In genomic region chr15:27365441-27365840, GRCh38 we compare ENCODE assay signal across 30 cellular contexts.
"Had no signal": no experiment of that assay in that cellular context is flagged by ENCODE, and none has a peak within 500 bp of the region (broad histone marks: within the 10 kb centered on the region; RNA-seq: fewer than 3 reads in every experiment).

No MANE protein-coding gene starts in this region.

- H3K27ac Mint-ChIP-seq: natural killer cell; neural progenitor cell; progenitor cell of endocrine pancreas; stimulated activated memory B cell treated with anti-CD40 and anti-IgM and Interleukin-4, amounts not matched to agents 10 μg/mL and 1 μg/mL and 100 μg/mL, for 72 hours; stimulated activated naive CD8-positive, alpha-beta T cell treated with anti-CD3 and anti-CD28 coated beads, Interleukin-15, amount 100 ng/mL, for 72 hours; type B pancreatic cell had no signal

- H3K4me1 ChIP-seq: neural progenitor cell, parathyroid adenoma, psoas muscle, right lobe of liver, sigmoid colon, suprapubic skin, testis, tibial artery, transverse colon, upper lobe of right lung, uterus had no signal

- DNase-seq: natural killer cell; occipital lobe; ovary; posterior cingulate gyrus; psoas muscle; right cardiac atrium; right lobe of liver; sigmoid colon; small intestine; stimulated activated CD4-positive, alpha-beta T cell treated with anti-CD3 and anti-CD28 coated beads, Interleukin-12 subunit alpha, Interleukin-12 subunit beta, amount 100 ng/mL, for 4 hours; stimulated activated CD4-positive, alpha-beta T cell treated with anti-CD3 and anti-CD28 coated beads, Interleukin-1b, Interleukin-23, amount 100 ng/mL, for 48 hours; stimulated activated CD4-positive, alpha-beta T cell treated with anti-CD3 and anti-CD28 coated beads, Interleukin-4, amount 100 ng/mL, for 1 hour; stimulated activated CD4-positive, alpha-beta T cell treated with anti-CD3 and anti-CD28 coated beads, Interleukin-4, amount 100 ng/mL, for 4 hours; stimulated activated CD8-positive, alpha-beta memory T cell treated with anti-CD3 and anti-CD28 coated beads, Interleukin-4, amount 100 ng/mL, for 48 hours; stimulated activated naive CD4-positive, alpha-beta T cell; stimulated activated naive CD8-positive, alpha-beta T cell treated with anti-CD3 and anti-CD28 coated beads, Interleukin-15, amount 100 ng/mL, for 72 hours; stimulated activated naive CD8-positive, alpha-beta T cell treated with anti-CD3 and anti-CD28 coated beads, Interleukin-15, Interleukin-2, amounts not matched to agents 100 U/mL and 50 U/mL, for 24 hours; substantia nigra; testis; tibial artery; transverse colon; upper lobe of right lung; uterus had no signal

- H3K27ac ChIP-seq: neural progenitor cell, ovary, parathyroid adenoma, psoas muscle, right lobe of liver, sigmoid colon, suprapubic skin, testis, tibial artery, transverse colon, upper lobe of right lung, uterus had no signal

- H3K4me2 ChIP-seq: neural progenitor cell had no signal

- H3K4me3 Mint-ChIP-seq: natural killer cell; nephron; neural progenitor cell; stimulated activated memory B cell treated with anti-CD40 and anti-IgM and Interleukin-4, amounts not matched to agents 10 μg/mL and 1 μg/mL and 100 μg/mL, for 72 hours; stimulated activated naive CD8-positive, alpha-beta T cell treated with anti-CD3 and anti-CD28 coated beads, Interleukin-15, amount 100 ng/mL, for 72 hours; type B pancreatic cell had no signal

- H3K4me1 Mint-ChIP-seq: natural killer cell; nephron; stimulated activated memory B cell treated with anti-CD40 and anti-IgM and Interleukin-4, amounts not matched to agents 10 μg/mL and 1 μg/mL and 100 μg/mL, for 72 hours; stimulated activated naive CD8-positive, alpha-beta T cell treated with anti-CD3 and anti-CD28 coated beads, Interleukin-15, amount 100 ng/mL, for 72 hours had no signal

- H3K4me3 ChIP-seq: neural progenitor cell, ovary, psoas muscle, right lobe of liver, sigmoid colon, suprapubic skin, testis, tibial artery, transverse colon, upper lobe of right lung, uterus had no signal

- ATAC-seq: natural killer cell; psoas muscle; right cardiac atrium; stimulated activated memory B cell treated with anti-CD40 and anti-IgM and Interleukin-4, amounts not matched to agents 10 μg/mL and 1 μg/mL and 100 μg/mL, for 72 hours; stimulated activated naive CD8-positive, alpha-beta T cell treated with anti-CD3 and anti-CD28 coated beads, Interleukin-15, amount 100 ng/mL, for 72 hours; stimulated activated naive CD8-positive, alpha-beta T cell treated with anti-CD3 and anti-CD28 coated beads, Interleukin-15, Interleukin-2, amounts not matched to agents 100 U/mL and 50 U/mL, for 24 hours; upper lobe of right lung had no signal

- H3K27me3 Mint-ChIP-seq: stimulated activated memory B cell treated with anti-CD40 and anti-IgM and Interleukin-4, amounts not matched to agents 10 μg/mL and 1 μg/mL and 100 μg/mL, for 72 hours; stimulated activated naive CD8-positive, alpha-beta T cell treated with anti-CD3 and anti-CD28 coated beads, Interleukin-15, amount 100 ng/mL, for 72 hours had no signal

- H3K9me3 Mint-ChIP-seq: nephron, neural progenitor cell, type B pancreatic cell had no signal

- H3K36me3 Mint-ChIP-seq: natural killer cell; neural progenitor cell; stimulated activated memory B cell treated with anti-CD40 and anti-IgM and Interleukin-4, amounts not matched to agents 10 μg/mL and 1 μg/mL and 100 μg/mL, for 72 hours; type B pancreatic cell had no signal

- H3K9me3 ChIP-seq: ovary, psoas muscle, right lobe of liver, suprapubic skin, testis, tibial artery, transverse colon, upper lobe of right lung, uterus had no signal

- H3K27me3 ChIP-seq: neural progenitor cell, ovary, right lobe of liver, suprapubic skin, testis, tibial artery, transverse colon, upper lobe of right lung, uterus had no signal

- H3K36me3 ChIP-seq: neural progenitor cell, ovary, right lobe of liver, sigmoid colon, suprapubic skin, tibial artery, transverse colon, upper lobe of right lung, uterus had no signal

- FAIRE-seq: small intestine had no signal
